8 cellular contexts compared by ENCODE assay signal in genomic region chr15:40340740-40341400, GRCh38. TPM values are rescaled to one million over a fixed set of nuclear protein-coding genes. Genes with fewer than 3 reads are reported as not detected.
DNase-seq lines count a peak whose midpoint lies in the region; ATAC-seq and TF ChIP-seq lines count a peak whose summit lies in the region.

TSS of gene CCDC9B (minus strand) at chr15:40340939. CDS start at chr15:40340819, 120 bp downstream.

- H3K27me3 ChIP-seq in brain microvascular endothelial cell (replicated peaks) = no peaks in the 10 kb centered on the region
- H3K27me3 ChIP-seq in iPS-20b (ENCODE audit: insufficient read depth, low read length) = peaks cover 9% of the 10 kb centered on the region; the same call in 1 of the 2 replicates
- H3K27me3 ChIP-seq in skeletal muscle tissue (ENCODE audit: control insufficient read depth in 3 of 3, insufficient read depth in 3 of 3, low read length in 3 of 3) = no peaks in the 10 kb centered on the region

- H3K9ac ChIP-seq in iPS-20b (ENCODE audit: low read depth, low read length) (peak within 1 kb of the TSS; percentile 32; the same call in 1 of the 2 replicates), skeletal muscle tissue (ENCODE audit: low read depth in 1 of 3, low read length in 3 of 3) (peak within 1 kb of the TSS; percentile 94 to 99 (median 99))

- no peak for ATAC-seq in GM21360 (IDR thresholded peaks at IDR 0.05; ENCODE audit: unreplicated experiment)
- ATAC-seq in GM19351 (IDR thresholded peaks at IDR 0.05; ENCODE audit: unreplicated experiment) = no peak
- ATAC-seq in HG03108 (IDR thresholded peaks at IDR 0.05; ENCODE audit: unreplicated experiment) = no peak

- H3K36me3 ChIP-seq in brain microvascular endothelial cell (replicated peaks) (peaks cover 17% of the 10 kb centered on the region), iPS-20b (ENCODE audit: insufficient read depth, low read depth, low read length) (no peaks in the 10 kb centered on the region), skeletal muscle tissue (ENCODE audit: control insufficient read depth in 3 of 3, insufficient read depth in 3 of 3, low read length in 3 of 3) (peaks cover 11 to 20% (median 14%) of the 10 kb centered on the region in 3 donors)

- H3K4me3 ChIP-seq in brain microvascular endothelial cell (ENCODE audit: low read depth, low read length) (peak within 1 kb of the TSS; percentile 56), iPS-20b (ENCODE audit: low read length) (no peak within 1 kb of the TSS), skeletal muscle tissue (ENCODE audit: low read length in 3 of 3) (peak within 1 kb of the TSS; percentile 89 to 90 (median 90))

- peak within 1 kb of the TSS; percentile 95 for H3K27ac ChIP-seq in brain microvascular endothelial cell
- H3K27ac ChIP-seq in iPS-20b (ENCODE audit: low read length) = no peak within 1 kb of the TSS
- H3K27ac ChIP-seq in skeletal muscle tissue (ENCODE audit: low read depth, low read length) = peak within 1 kb of the TSS; percentile 97

- in situ Hi-C loops in brain microvascular endothelial cell (cut with HindIII; ENCODE audit: low pct_ligation_motif_present, low sequenced_read_pairs) = no loop called here

- H3K9me3 ChIP-seq in iPS-20b (ENCODE audit: insufficient read depth, low read depth, low read length) (no peaks in the 10 kb centered on the region), skeletal muscle tissue (ENCODE audit: control insufficient read depth in 3 of 3, low read length in 3 of 3) (no peaks in the 10 kb centered on the region)

- TF ChIP-seq CTCF in brain microvascular endothelial cell (IDR thresholded peaks at IDR 0.05; ENCODE audit: low read depth, low read length, missing control alignments) = no peak

- DNase-seq in GM04503 (ENCODE audit: low read depth) (peak; percentile 71), NCI-H446 treated with DMSO at 0.1 percent for 48 hours (lab: John Stamatoyannopoulos, UW) (peak; percentile 58), brain microvascular endothelial cell (peak; percentile 81)

- peaks cover 7% of the 10 kb centered on the region; the same call in 1 of the 2 replicates for H3K4me1 ChIP-seq in iPS-20b (ENCODE audit: insufficient read depth, low read length)
- peaks cover 76 to 90% (median 78%) of the 10 kb centered on the region in 3 donors for H3K4me1 ChIP-seq in skeletal muscle tissue (ENCODE audit: control insufficient read depth in 3 of 3, insufficient read depth in 3 of 3, low read length in 3 of 3)

RNA-seq across cellular contexts. Expression of gene CCDC9B, which starts in this region (rescaled TPM):
- total RNA-seq in skeletal muscle tissue = 2.1 TPM
